Comparison of ENCODE assay signal across 1 cellular context in genomic region chr6:135142232-135142631, GRCh38. TPM values are rescaled to one million over a fixed set of nuclear protein-coding genes. Genes with fewer than 3 reads are reported as not detected.
"Had no signal": no experiment of that assay in that cellular context is flagged by ENCODE, and none has a peak within 500 bp of the region (broad histone marks: within the 10 kb centered on the region; RNA-seq: fewer than 3 reads in every experiment).

No MANE protein-coding gene starts in this region.

RNA-seq across cellular contexts. Expression of gene MYB, which starts 38.9 kb away (rescaled TPM):
- total RNA-seq: ascending aorta had no signal
